8 cellular contexts compared by ENCODE assay signal in genomic region chr6:142746524-142746923, GRCh38.
DNase-seq lines count a peak whose midpoint lies in the region; ATAC-seq, FAIRE-seq and TF ChIP-seq lines count a peak whose summit lies in the region.

No MANE protein-coding gene starts in this region.

- H3K27ac ChIP-seq in OCI-LY3 (ENCODE audit: low read length) (no peak overlapping the region), ovary (no peak overlapping the region), prostate gland (no peak overlapping the region)

- TF ChIP-seq CTCF in D721Med (IDR thresholded peaks at IDR 0.05; ENCODE audit: insufficient read depth, missing control alignments) (peak; percentile 22), OCI-LY3 (IDR thresholded peaks at IDR 0.05; ENCODE audit: low read depth, low read length) (peak; percentile 59), cardiac fibroblast (IDR thresholded peaks at IDR 0.05; ENCODE audit: low read depth, low read length) (peak; percentile 36), ovary (IDR thresholded peaks at IDR 0.05) (no peak), prostate gland (IDR thresholded peaks at IDR 0.05) (no peak)

- no peaks in the 10 kb centered on the region for H3K4me1 ChIP-seq in OCI-LY3 (ENCODE audit: low read length)
- no peaks in the 10 kb centered on the region for H3K4me1 ChIP-seq in ovary (ENCODE audit: insufficient read depth)
- no peaks in the 10 kb centered on the region for H3K4me1 ChIP-seq in prostate gland (replicated peaks)

- no peaks in the 10 kb centered on the region for H3K36me3 ChIP-seq in OCI-LY3 (replicated peaks; ENCODE audit: low read depth, low read length)
- H3K36me3 ChIP-seq in ovary: no peaks in the 10 kb centered on the region
- no peaks in the 10 kb centered on the region for H3K36me3 ChIP-seq in prostate gland

- no peaks in the 10 kb centered on the region for H4K20me1 ChIP-seq in OCI-LY3 (ENCODE audit: insufficient read depth, low read length)

- peak; percentile 38 for ATAC-seq in GM19468 (IDR thresholded peaks at IDR 0.05; ENCODE audit: extremely low read depth, unreplicated experiment)
- ATAC-seq in activated CD4-positive, CD25-positive, alpha-beta regulatory T cell treated with anti-CD3 and anti-CD28 coated beads, Interleukin-2, amount 50 U/mL, for 24 hours: no peak

- H2AFZ ChIP-seq in OCI-LY3 (ENCODE audit: low read depth, low read length): no peak overlapping the region

- TF ChIP-seq EP300 in ovary (IDR thresholded peaks at IDR 0.05): no peak

- H3K4me3 ChIP-seq in OCI-LY3 (ENCODE audit: low read length) (no peak overlapping the region), cardiac fibroblast (replicated peaks in 1 of 2; ENCODE audit: low read depth in 2 of 2, low read length in 2 of 2) (no peak overlapping the region), ovary (no peak overlapping the region), prostate gland (no peak overlapping the region)

- H3K9me3 ChIP-seq in OCI-LY3 (ENCODE audit: insufficient read depth, low read length) (no peaks in the 10 kb centered on the region), ovary (no peaks in the 10 kb centered on the region), prostate gland (no peaks in the 10 kb centered on the region)

- intact Hi-C loops in ovary (cut with DNase I): no loop called here
- intact Hi-C loops in prostate gland (cut with DNase I): no loop called here

- DNase-seq in D721Med (ENCODE audit: insufficient read length, low spot score) (no peak), cardiac fibroblast (ENCODE audit: low read depth in 2 of 2) (peak; percentile 30 to 44), medulla oblongata (ENCODE audit: extremely low spot score) (peak; percentile 58), ovary (no peak), prostate gland (ENCODE audit: low spot score) (no peak)

- H3K79me2 ChIP-seq in OCI-LY3 (ENCODE audit: low read length): no peaks in the 10 kb centered on the region

- no peak for FAIRE-seq in D721Med (lab: Jason Lieb, UNC)

- H3K4me2 ChIP-seq in OCI-LY3 (ENCODE audit: low read length): no peak overlapping the region

- TF ChIP-seq POLR2A in ovary (IDR thresholded peaks at IDR 0.05) (no peak), prostate gland (IDR thresholded peaks at IDR 0.05) (no peak)

- no peaks in the 10 kb centered on the region; the same call in 1 of the 2 replicates for H3K27me3 ChIP-seq in OCI-LY3 (ENCODE audit: low read depth, low read length)
- no peaks in the 10 kb centered on the region for H3K27me3 ChIP-seq in ovary
- no peaks in the 10 kb centered on the region for H3K27me3 ChIP-seq in prostate gland (replicated peaks; ENCODE audit: insufficient read depth)

- 62 to 69% (median 66%) methylated on average over 2 of the region's 2 CpGs for WGBS in ovary, 3 donors
- 90% methylated on average over 2 of the region's 2 CpGs for WGBS in prostate gland

- H3K9ac ChIP-seq in OCI-LY3 (ENCODE audit: low read length): no peak overlapping the region

Comparison
In these comparisons a context has a peak if more than half of its experiments do, and no peak if none do; other contexts are left out.
1. DNase-seq: peak in cardiac fibroblast (2 of 2) and medulla oblongata (single experiment); none in D721Med (single experiment), ovary (0 of 5) and prostate gland (single experiment).
2. CTCF ChIP-seq: peak in D721Med (single experiment), OCI-LY3 (single experiment) and cardiac fibroblast (single experiment); none in ovary (0 of 3) and prostate gland (0 of 4).